16 cellular contexts compared by ENCODE assay signal in genomic region chr11:130798280-130798679, GRCh38.
A peak's percentile ranks its signal among the peaks of the same experiment; 100 is the strongest.
DNase-seq lines count a peak whose midpoint lies in the region; ATAC-seq and TF ChIP-seq lines count a peak whose summit lies in the region.
"Had no signal": no experiment of that assay in that cellular context is flagged by ENCODE, and none has a peak within 500 bp of the region (broad histone marks: within the 10 kb centered on the region; RNA-seq: fewer than 3 reads in every experiment).

No MANE protein-coding gene starts in this region.

- peaks cover 5% of the 10 kb centered on the region for H3K9me3 Mint-ChIP-seq in chondrocyte (ENCODE audit: low read depth)
- no peaks in the 10 kb centered on the region for H3K9me3 Mint-ChIP-seq in endothelial cell (ENCODE audit: unreplicated experiment)

- H2BK120ac ChIP-seq in mesenchymal stem cell (ENCODE audit: low read depth, low read length) = no peak overlapping the region

- H3K14ac ChIP-seq in mesenchymal stem cell (ENCODE audit: low read length in 2 of 2) = no peak overlapping the region

- no peak overlapping the region for H3K23ac ChIP-seq in mesenchymal stem cell (ENCODE audit: low read length in 2 of 2)

- H3K4me1 ChIP-seq in mesenchymal stem cell (ENCODE audit: control insufficient read depth, insufficient read depth, low read depth, low read length) (peaks cover 12% of the 10 kb centered on the region), gastroesophageal sphincter (no peaks in the 10 kb centered on the region)
- H3K4me1 ChIP-seq: ascending aorta had no signal

- intact Hi-C loops in Right ventricle myocardium superior (cut with DNase I) = no loop called here

- 38% methylated on average over 1 of the region's 3 CpGs for WGBS in mesenchymal stem cell
- 65 to 89% methylated on average over 3 of the region's 3 CpGs for WGBS in gastroesophageal sphincter (ENCODE audit: low coverage in 1 of 2), 2 donors

- H3K36me3 Mint-ChIP-seq in chondrocyte (ENCODE audit: low read depth) (no peaks in the 10 kb centered on the region), endothelial cell (ENCODE audit: low read depth, unreplicated experiment) (no peaks in the 10 kb centered on the region)
- H3K36me3 Mint-ChIP-seq: CD4-positive, CD25-positive, alpha-beta regulatory T cell had no signal

- peaks cover 28% of the 10 kb centered on the region for H3K4me1 Mint-ChIP-seq in chondrocyte (ENCODE audit: low read depth)
- H3K4me1 Mint-ChIP-seq in endothelial cell (ENCODE audit: unreplicated experiment) = no peaks in the 10 kb centered on the region
- H3K4me1 Mint-ChIP-seq: CD4-positive, CD25-positive, alpha-beta regulatory T cell had no signal

- H3K9ac ChIP-seq in mesenchymal stem cell (ENCODE audit: low read length) = peak overlapping the region; percentile 66

- no peak overlapping the region for H3K4me2 ChIP-seq in mesenchymal stem cell (ENCODE audit: low read length, poor library complexity, severe bottlenecking)

- no peak overlapping the region for H3K4ac ChIP-seq in mesenchymal stem cell (ENCODE audit: low read depth in 1 of 2, low read length in 2 of 2)

- no peak overlapping the region for H3K4me3 Mint-ChIP-seq in chondrocyte (ENCODE audit: unreplicated experiment)
- no peak overlapping the region for H3K4me3 Mint-ChIP-seq in endothelial cell (ENCODE audit: unreplicated experiment)
- H3K4me3 Mint-ChIP-seq: CD4-positive, CD25-positive, alpha-beta regulatory T cell had no signal

- no peak overlapping the region for H2BK15ac ChIP-seq in mesenchymal stem cell (ENCODE audit: low read depth, poor library complexity, severe bottlenecking)

- H3K27me3 Mint-ChIP-seq in chondrocyte (ENCODE audit: low read depth) (no peaks in the 10 kb centered on the region), endothelial cell (ENCODE audit: unreplicated experiment) (no peaks in the 10 kb centered on the region)

- H2BK5ac ChIP-seq in mesenchymal stem cell (ENCODE audit: low read depth, low read length, poor library complexity, severe bottlenecking) = no peak overlapping the region

- H3K4me3 ChIP-seq in mesenchymal stem cell (ENCODE audit: insufficient read depth in 1 of 2, low read depth in 1 of 2, low read length in 2 of 2) (no peak overlapping the region), gastroesophageal sphincter (no peak overlapping the region)
- H3K4me3 ChIP-seq: ascending aorta, SK-N-MC, stomach had no signal

- no peak overlapping the region for H3K18ac ChIP-seq in mesenchymal stem cell (ENCODE audit: low read depth in 1 of 2, low read length in 2 of 2)

- H3K27ac ChIP-seq in mesenchymal stem cell (ENCODE audit: low read length, poor library complexity, severe bottlenecking) (peak overlapping the region; percentile 82), gastroesophageal sphincter (no peak overlapping the region)
- H3K27ac ChIP-seq: ascending aorta, SK-N-MC, stomach had no signal

- H3K36me3 ChIP-seq in mesenchymal stem cell (ENCODE audit: control insufficient read depth in 1 of 2, insufficient read depth in 2 of 2, low read depth in 1 of 2, low read length in 2 of 2) = no peaks in the 10 kb centered on the region
- no peaks in the 10 kb centered on the region for H3K36me3 ChIP-seq in gastroesophageal sphincter
- H3K36me3 ChIP-seq: ascending aorta, stomach had no signal

- H4K91ac ChIP-seq in mesenchymal stem cell (ENCODE audit: low read length) = no peak overlapping the region

- H4K8ac ChIP-seq in mesenchymal stem cell (ENCODE audit: low read length) = no peak overlapping the region

- no peak for TF ChIP-seq POLR2A in gastroesophageal sphincter (IDR thresholded peaks at IDR 0.05)

- no peak overlapping the region for H2AFZ ChIP-seq in mesenchymal stem cell (ENCODE audit: low read depth, low read length)

- ATAC-seq in gastroesophageal sphincter = no peak
- no peak for ATAC-seq in GM21723 (IDR thresholded peaks at IDR 0.05; ENCODE audit: unreplicated experiment)
- no peak for ATAC-seq in Right ventricle myocardium superior (ENCODE audit: poor library complexity)
- ATAC-seq: activated CD4-positive, CD25-positive, alpha-beta regulatory T cell treated with anti-CD3 and anti-CD28 coated beads, Interleukin-2, amount 50 U/mL, for 24 hours had no signal

- H3K9me3 ChIP-seq in mesenchymal stem cell (ENCODE audit: control insufficient read depth, low read length) (no peaks in the 10 kb centered on the region), gastroesophageal sphincter (no peaks in the 10 kb centered on the region)
- H3K9me3 ChIP-seq: ascending aorta, stomach had no signal

- DNase-seq in Daoy (ENCODE audit: low read depth) = peak; percentile 94
- peak; percentile 89 for DNase-seq in NCI-H226
- DNase-seq in chondrocyte (ENCODE audit: low spot score) = no peak
- DNase-seq in mesenchymal stem cell = peak; percentile 90
- DNase-seq in Right ventricle myocardium superior = no peak
- no peak for DNase-seq in endothelial cell (ENCODE audit: low spot score)
- DNase-seq: activated T-cell treated with anti-CD3 and anti-CD28 coated beads, Interleukin-2, amount 50 U/mL, for 1 hour; CD4-positive, CD25-positive, alpha-beta regulatory T cell; NCI-H1105; NCI-H748 treated with DMSO at 0.1 percent for 48 hours; stomach had no signal

- TF ChIP-seq CTCF in chondrocyte (IDR thresholded peaks at IDR 0.05) = no peak
- TF ChIP-seq CTCF in gastroesophageal sphincter (IDR thresholded peaks at IDR 0.05) = no peak
- TF ChIP-seq CTCF in endothelial cell (IDR thresholded peaks at IDR 0.05; ENCODE audit: unreplicated experiment) = no peak

- H3K27ac Mint-ChIP-seq in chondrocyte (ENCODE audit: unreplicated experiment) (peak overlapping the region; percentile 38), endothelial cell (ENCODE audit: unreplicated experiment) (no peak overlapping the region)
- H3K27ac Mint-ChIP-seq: CD4-positive, CD25-positive, alpha-beta regulatory T cell had no signal

- TF ChIP-seq EP300 in gastroesophageal sphincter (IDR thresholded peaks at IDR 0.05) = no peak

- H2BK12ac ChIP-seq in mesenchymal stem cell (ENCODE audit: low read length in 2 of 2) = no peak overlapping the region

- H3K79me1 ChIP-seq in mesenchymal stem cell (replicated peaks; ENCODE audit: low read length, poor library complexity, severe bottlenecking) = no peaks in the 10 kb centered on the region

- H3K27me3 ChIP-seq in mesenchymal stem cell (ENCODE audit: control insufficient read depth in 1 of 2, insufficient read depth in 1 of 2, low read length in 2 of 2) (no peaks in the 10 kb centered on the region), gastroesophageal sphincter (no peaks in the 10 kb centered on the region)
- H3K27me3 ChIP-seq: ascending aorta, stomach had no signal

- H2AK5ac ChIP-seq in mesenchymal stem cell (ENCODE audit: low read length, severe bottlenecking) = no peak overlapping the region

Comparison
In these comparisons a context has a peak if more than half of its experiments do, and no peak if none do; other contexts are left out.
1. DNase-seq: peak in Daoy (single experiment), NCI-H226 (single experiment) and mesenchymal stem cell (single experiment); none in chondrocyte (single experiment), Right ventricle myocardium superior (single experiment) and endothelial cell (single experiment).